Comparison of ENCODE assay signal across 8 cellular contexts in genomic region chr4:107736924-107737448, GRCh38. TPM values are rescaled to one million over a fixed set of nuclear protein-coding genes. Genes with fewer than 3 reads are reported as not detected.
A peak's percentile ranks its signal among the peaks of the same experiment; 100 is the strongest.
DNase-seq lines count a peak whose midpoint lies in the region; ATAC-seq and TF ChIP-seq lines count a peak whose summit lies in the region.

No MANE protein-coding gene starts in this region.

- H3K9me3 ChIP-seq in CD4-positive, alpha-beta T cell (ENCODE audit: control insufficient read depth, low read length), result no peaks in the 10 kb centered on the region
- no peaks in the 10 kb centered on the region for H3K9me3 ChIP-seq in neutrophil

- no peak overlapping the region for H3K4me3 Mint-ChIP-seq in CD4-positive, alpha-beta T cell

- no peaks in the 10 kb centered on the region for H3K27me3 Mint-ChIP-seq in CD4-positive, alpha-beta T cell

- intact Hi-C loops in CD4-positive, alpha-beta T cell (cut with DNase I, micrococcal nuclease), result loop anchor here (2.0 to 10.0 kb wide), 4 partner anchors 292 to 1502 kb away; no protein-coding TSS in a partner anchor

- H3K27ac Mint-ChIP-seq in CD4-positive, alpha-beta T cell, result no peak overlapping the region

- no peaks in the 10 kb centered on the region for H3K4me1 ChIP-seq in neutrophil (ENCODE audit: control insufficient read depth in 1 of 2, insufficient read depth in 1 of 2, low read depth in 1 of 2, low read length in 1 of 2)

- peak in 8 of 10 experiments; percentile 14 to 40 (median 17) for DNase-seq in CD4-positive, alpha-beta T cell
- DNase-seq in NCI-H748 treated with DMSO at 0.1 percent for 48 hours (lab: John Stamatoyannopoulos, UW), result peak; percentile 5
- peak; percentile 73 for DNase-seq in activated CD8-positive, alpha-beta memory T cell treated with anti-CD3 and anti-CD28 coated beads for 24 hours
- peak; percentile 41 for DNase-seq in fibroblast of gingiva (ENCODE audit: low read depth)
- DNase-seq in ureter (ENCODE audit: low spot score), result no peak

- TF ChIP-seq CTCF in CD4-positive, alpha-beta T cell (IDR thresholded peaks at IDR 0.05), result peak; percentile 88
- peak; percentile 73 for TF ChIP-seq CTCF in neutrophil (IDR thresholded peaks at IDR 0.05)

- H3K9me3 Mint-ChIP-seq in CD4-positive, alpha-beta T cell, result no peaks in the 10 kb centered on the region

- H3K27ac ChIP-seq in CD4-positive, alpha-beta T cell (ENCODE audit: low read depth, low read length), result no peak overlapping the region
- no peak overlapping the region for H3K27ac ChIP-seq in neutrophil

- CTCF ChIA-PET in CD4-positive, alpha-beta T cell (lab: Charles Lee), result interaction anchor here (1.4 kb wide), 1 partner anchor 1471 kb away, joined by 3 read pairs; no protein-coding TSS in a partner anchor

- no peaks in the 10 kb centered on the region for H3K36me3 ChIP-seq in neutrophil

- no peaks in the 10 kb centered on the region for H3K36me3 Mint-ChIP-seq in CD4-positive, alpha-beta T cell (ENCODE audit: low read depth)

- no peaks in the 10 kb centered on the region for H3K27me3 ChIP-seq in CD4-positive, alpha-beta T cell (ENCODE audit: control insufficient read depth, insufficient read depth, low read length)
- no peaks in the 10 kb centered on the region for H3K27me3 ChIP-seq in neutrophil

- POLR2A ChIA-PET in CD4-positive, alpha-beta T cell (lab: Charles Lee), result interaction anchor here (0.5 to 2.0 kb wide), 2 partner anchors 16 to 128 kb away, joined by 3 to 10 read pairs; partner anchors contain the start of gene PAPSS1

- no peak for ATAC-seq in CD4-positive, alpha-beta T cell (ENCODE audit: poor library complexity)
- ATAC-seq in GM18907 (IDR thresholded peaks at IDR 0.05; ENCODE audit: unreplicated experiment), result peak; percentile 79
- peak; percentile 53 for ATAC-seq in HG03064 (IDR thresholded peaks at IDR 0.05; ENCODE audit: low read depth, unreplicated experiment)

- no peak overlapping the region for H3K4me3 ChIP-seq in neutrophil (ENCODE audit: low read depth in 1 of 2, low read length in 1 of 2)

- no peaks in the 10 kb centered on the region for H3K4me1 Mint-ChIP-seq in CD4-positive, alpha-beta T cell (ENCODE audit: low read depth)

RNA-seq across cellular contexts. Expression of gene PAPSS1, which starts 17.0 kb away (rescaled TPM):
- total RNA-seq in CD4-positive, alpha-beta T cell, result 1 to 10 TPM; 5.6 to 6.6 TPM
- total RNA-seq in ureter, result 44.7 TPM
